In genomic region chr5:180860273-180860886, GRCh38 we compare ENCODE assay signal across 8 cellular contexts. TPM values are rescaled to one million over a fixed set of nuclear protein-coding genes. Genes with fewer than 3 reads are reported as not detected.
A peak's percentile ranks its signal among the peaks of the same experiment; 100 is the strongest.
DNase-seq lines count a peak whose midpoint lies in the region; ATAC-seq and TF ChIP-seq lines count a peak whose summit lies in the region.

No MANE protein-coding gene starts in this region.

- peak overlapping the region; percentile 96 for H3K27ac Mint-ChIP-seq in progenitor cell of endocrine pancreas

- no peaks in the 10 kb centered on the region for H3K27me3 Mint-ChIP-seq in progenitor cell of endocrine pancreas

- DNase-seq in COLO829 (ENCODE audit: low spot score) = peak; percentile 4
- DNase-seq in NCI-H82 (lab: John Stamatoyannopoulos, UW) = peak; percentile 54
- DNase-seq in activated T-helper 1 cell treated with Interleukin-2 at 50 U/mL for 16 hours (ENCODE audit: low read depth) = peak; percentile 15
- peak; percentile 52 for DNase-seq in Right ventricle myocardium superior
- DNase-seq in progenitor cell of endocrine pancreas (ENCODE audit: low spot score, unreplicated experiment) = peak; percentile 22
- no peak for DNase-seq in UCSD-AML1 (lab: John Stamatoyannopoulos, UW; ENCODE audit: unreplicated experiment)

- ATAC-seq in GM19035 (IDR thresholded peaks at IDR 0.05; ENCODE audit: unreplicated experiment) (peak; percentile 53), HG03139 (IDR thresholded peaks at IDR 0.05; ENCODE audit: unreplicated experiment) (peak; percentile 41), Right ventricle myocardium superior (ENCODE audit: poor library complexity) (peak; percentile 69)

- H3K9me3 Mint-ChIP-seq in progenitor cell of endocrine pancreas (ENCODE audit: low read depth) = peaks cover 25% of the 10 kb centered on the region

- H3K36me3 Mint-ChIP-seq in progenitor cell of endocrine pancreas (ENCODE audit: insufficient read depth) = peaks cover 38% of the 10 kb centered on the region

- H3K4me3 Mint-ChIP-seq in progenitor cell of endocrine pancreas (ENCODE audit: low read depth) = peak overlapping the region; percentile 94

- intact Hi-C loops in Right ventricle myocardium superior (cut with DNase I) = loop anchor here (2.0 to 5.0 kb wide), 2 partner anchors 58 to 76 kb away; partner anchors contain the start of gene MGAT1

- H3K4me1 Mint-ChIP-seq in progenitor cell of endocrine pancreas (ENCODE audit: low read depth) = peaks cover 8% of the 10 kb centered on the region

- TF ChIP-seq CTCF in progenitor cell of endocrine pancreas (IDR thresholded peaks at IDR 0.05; ENCODE audit: unreplicated experiment) = peak; percentile 30

RNA-seq across cellular contexts. Expression of gene ZFP62, which starts 0.7 kb away (rescaled TPM):
- total RNA-seq in Right ventricle myocardium superior (16.6 TPM), progenitor cell of endocrine pancreas (62.0 and 63.1 TPM in 2 replicates)

RNA-seq across cellular contexts. Expression of gene BTNL8, which starts 38.6 kb away (rescaled TPM):
- not detected for total RNA-seq in Right ventricle myocardium superior
- not detected in 2 replicates for total RNA-seq in progenitor cell of endocrine pancreas

RNA-seq across cellular contexts. Expression of gene MGAT1, which starts 57.8 kb away (rescaled TPM):
- total RNA-seq in Right ventricle myocardium superior (66.2 TPM), progenitor cell of endocrine pancreas (63.8 and 66.9 TPM in 2 replicates)
